In the genomic region with DNA sequence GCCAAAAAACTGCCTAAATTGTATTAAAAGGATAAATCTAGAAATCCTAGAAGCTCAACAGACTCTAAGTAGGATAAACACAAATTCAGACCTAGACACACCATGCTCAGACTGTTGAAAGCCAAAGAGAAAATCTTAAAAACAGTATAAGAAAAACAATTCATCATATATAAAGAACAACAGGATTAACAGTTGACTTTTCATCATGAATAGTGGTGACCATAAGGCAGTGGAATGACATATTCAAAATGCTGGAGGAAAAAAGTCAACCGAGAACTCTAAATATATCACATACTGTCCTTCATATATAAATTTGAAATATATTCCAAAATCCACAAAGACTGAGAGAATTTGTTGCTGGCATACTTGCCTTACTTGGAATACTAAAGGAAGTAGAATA, we compare ENCODE assay signal across 9 cellular contexts.
"Had no signal": no experiment of that assay in that cellular context is flagged by ENCODE, and none has a peak within 500 bp of the region (broad histone marks: within the 10 kb centered on the region; RNA-seq: fewer than 3 reads in every experiment).

No MANE protein-coding gene starts in this region.

- H2AFZ ChIP-seq: GM23248 had no signal

- H3K27ac Mint-ChIP-seq: HFFc6, IgD-negative memory B cell had no signal

- H3K4me3 ChIP-seq: GM23248, HAP-1 had no signal

- H3K9me3 ChIP-seq: HAP-1 had no signal

- DNase-seq: GM23248, GOT3, H7, HFFc6, KG1 had no signal

- H3K9ac ChIP-seq: GM23248 had no signal

- H3K27me3 Mint-ChIP-seq: IgD-negative memory B cell had no signal

- H3K4me1 ChIP-seq: HAP-1 had no signal

- H3K27ac ChIP-seq: GM23248 had no signal

- FAIRE-seq: HTR-8/SVneo had no signal

- H3K4me3 Mint-ChIP-seq: HFFc6, IgD-negative memory B cell had no signal

- H3K4me1 Mint-ChIP-seq: IgD-negative memory B cell had no signal

- ATAC-seq: HCT116 had no signal
